In genomic region chr10:107806006-107806405, GRCh38 we compare ENCODE assay signal across 24 cellular contexts.
"Had no signal": no experiment of that assay in that cellular context is flagged by ENCODE, and none has a peak within 500 bp of the region (broad histone marks: within the 10 kb centered on the region; RNA-seq: fewer than 3 reads in every experiment).

No MANE protein-coding gene starts in this region.

- H3K9me3 ChIP-seq: heart right ventricle, left ventricle myocardium inferior, mucosa of descending colon, ovary, right atrium auricular region, right lobe of liver, tibial nerve, uterus had no signal

- DNase-seq: heart right ventricle; islet precursor cell; left colon; left ventricle myocardium inferior; midbrain; mucosa of descending colon; naive thymus-derived CD4-positive, alpha-beta T cell; ovary; right lobe of liver; stimulated activated CD4-positive, alpha-beta T cell treated with anti-CD3 and anti-CD28 coated beads, Interleukin-1b, Interleukin-23, amount 100 ng/mL, for 48 hours; stimulated activated CD4-positive, alpha-beta T cell treated with anti-CD3 and anti-CD28 coated beads, Interleukin-2, amount 100 ng/mL, for 48 hours; stimulated activated CD4-positive, alpha-beta T cell treated with anti-CD3 and anti-CD28 coated beads, Interleukin-4, amount 100 ng/mL, for 4 hours; stimulated activated CD8-positive, alpha-beta memory T cell treated with anti-CD3 and anti-CD28 coated beads, Interleukin-4, amount 100 ng/mL, for 48 hours; stimulated activated naive CD4-positive, alpha-beta T cell treated with Interleukin-2 at 50 U/mL for 16 hours; stimulated activated naive CD8-positive, alpha-beta T cell treated with anti-CD3 and anti-CD28 coated beads, Interleukin-15, amount 100 ng/mL, for 72 hours; substantia nigra; uterus had no signal

- ATAC-seq: heart right ventricle; left colon; mucosa of descending colon; naive thymus-derived CD4-positive, alpha-beta T cell; natural killer cell treated with Interleukin-12 subunit alpha and Interleukin-12 subunit beta and Interleukin-15 and Interleukin-18, amount 100 ng/mL, for 72 hours; stimulated activated memory B cell treated with anti-CD40 and anti-IgM and Interleukin-4, amounts not matched to agents 10 μg/mL and 1 μg/mL and 100 μg/mL, for 72 hours; stimulated activated naive CD8-positive, alpha-beta T cell treated with anti-CD3 and anti-CD28 coated beads, Interleukin-15, amount 100 ng/mL, for 72 hours had no signal

- H3K4me3 ChIP-seq: heart right ventricle, hepatocyte, left ventricle myocardium inferior, lung, mucosa of descending colon, ovary, right atrium auricular region, right lobe of liver, smooth muscle cell, tibial nerve, uterus had no signal

- H3K79me2 ChIP-seq: hepatocyte had no signal

- H2AFZ ChIP-seq: hepatocyte had no signal

- H3K27ac ChIP-seq: heart right ventricle, hepatocyte, left ventricle myocardium inferior, ovary, right atrium auricular region, right lobe of liver, tibial nerve, uterus had no signal

- H3K36me3 ChIP-seq: heart right ventricle, left ventricle myocardium inferior, ovary, right atrium auricular region, right lobe of liver, tibial nerve, uterus had no signal

- H3K4me2 ChIP-seq: hepatocyte, smooth muscle cell had no signal

- H3K27me3 ChIP-seq: hepatocyte, ovary, right atrium auricular region, right lobe of liver, tibial nerve, uterus had no signal

- H3K4me1 ChIP-seq: heart right ventricle, left ventricle myocardium inferior, right atrium auricular region, right lobe of liver, tibial nerve, uterus had no signal
